ENCODE assay signal across 25 cellular contexts in the genomic region with DNA sequence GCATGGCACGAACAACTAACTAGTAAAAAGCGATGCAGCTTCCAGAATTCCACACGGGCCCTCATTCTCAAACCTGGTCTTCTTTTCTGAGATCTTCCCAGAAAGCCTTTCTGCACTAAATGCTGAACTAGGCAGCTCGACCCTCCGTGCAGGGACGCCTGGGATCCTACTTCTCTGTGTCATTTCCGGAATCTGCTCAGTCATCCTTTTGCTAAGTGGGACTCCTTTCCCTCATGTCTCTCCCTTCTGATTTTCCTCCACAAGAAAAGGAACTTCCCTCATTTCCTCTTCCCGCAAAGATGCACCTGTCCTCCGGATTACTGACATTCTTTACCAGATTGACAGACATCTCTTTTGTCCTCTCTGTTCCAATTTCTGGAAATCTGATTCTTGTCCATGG.
"Had no signal": no experiment of that assay in that cellular context is flagged by ENCODE, and none has a peak within 500 bp of the region (broad histone marks: within the 10 kb centered on the region; RNA-seq: fewer than 3 reads in every experiment).

No MANE protein-coding gene starts in this region.

- H3K4me2 ChIP-seq: hepatocyte, neural progenitor cell, smooth muscle cell had no signal

- ATAC-seq: natural killer cell; stimulated activated memory B cell treated with anti-CD40 and anti-IgM and Interleukin-4, amounts not matched to agents 10 μg/mL and 1 μg/mL and 100 μg/mL, for 72 hours; stimulated activated naive CD8-positive, alpha-beta T cell treated with anti-CD3 and anti-CD28 coated beads, Interleukin-15, amount 100 ng/mL, for 72 hours had no signal

- H3K27ac ChIP-seq: hepatocyte, left ventricle myocardium inferior, neural progenitor cell, neutrophil, parathyroid adenoma, right atrium auricular region, sigmoid colon, tibial nerve, vagina had no signal

- H3K9ac ChIP-seq: neural progenitor cell, parathyroid adenoma had no signal

- H3K36me3 ChIP-seq: left ventricle myocardium inferior, neural progenitor cell, neutrophil, right atrium auricular region, sigmoid colon, tibial nerve, vagina had no signal

- H3K79me2 ChIP-seq: hepatocyte, parathyroid adenoma had no signal

- H2AFZ ChIP-seq: hepatocyte, neural progenitor cell, parathyroid adenoma had no signal

- H3K9me3 ChIP-seq: left ventricle myocardium inferior, neutrophil, right atrium auricular region, sigmoid colon, tibial nerve, vagina had no signal

- DNase-seq: islet precursor cell; left ventricle myocardium inferior; mesendoderm; naive B cell; natural killer cell; nephron progenitor cell; occipital lobe; sigmoid colon; stimulated activated CD4-positive, alpha-beta T cell treated with anti-CD3 and anti-CD28 coated beads, Interleukin-1b, Interleukin-23, amount 100 ng/mL, for 48 hours; stimulated activated CD4-positive, alpha-beta T cell treated with anti-CD3 and anti-CD28 coated beads, Interleukin-2, amount 100 ng/mL, for 48 hours; stimulated activated CD4-positive, alpha-beta T cell treated with anti-CD3 and anti-CD28 coated beads, Interleukin-4, amount 100 ng/mL, for 4 hours; stimulated activated CD8-positive, alpha-beta memory T cell treated with anti-CD3 and anti-CD28 coated beads, Interleukin-4, amount 100 ng/mL, for 48 hours; stimulated activated naive CD4-positive, alpha-beta T cell treated with Interleukin-2 at 50 U/mL for 16 hours; stimulated activated naive CD8-positive, alpha-beta T cell treated with anti-CD3 and anti-CD28 coated beads, Interleukin-15, amount 100 ng/mL, for 72 hours; substantia nigra had no signal

- H3K27me3 ChIP-seq: hepatocyte, neural progenitor cell, right atrium auricular region, sigmoid colon, tibial nerve, vagina had no signal

- H3K4me3 ChIP-seq: hepatocyte, left ventricle myocardium inferior, lung, neural progenitor cell, right atrium auricular region, sigmoid colon, smooth muscle cell, tibial nerve, vagina had no signal
